ENCODE assay signal across 13 cellular contexts in genomic region chr3:113261996-113262665, GRCh38. TPM values are rescaled to one million over a fixed set of nuclear protein-coding genes. Genes with fewer than 3 reads are reported as not detected.
A peak's percentile ranks its signal among the peaks of the same experiment; 100 is the strongest.
DNase-seq lines count a peak whose midpoint lies in the region; ATAC-seq and TF ChIP-seq lines count a peak whose summit lies in the region.
"Had no signal": no experiment of that assay in that cellular context is flagged by ENCODE, and none has a peak within 500 bp of the region (broad histone marks: within the 10 kb centered on the region; RNA-seq: fewer than 3 reads in every experiment).

No MANE protein-coding gene starts in this region.

- no TSS peak for BruUV-seq in IMR-90 (replicated peaks; lab: Mats Ljungman, UMichigan)

- no peak for TF ChIP-seq CTCF in IMR-90 (conservative IDR thresholded peaks at IDR 0.05; ENCODE audit: low read depth, low read length)
- no peak for TF ChIP-seq CTCF in ascending aorta (IDR thresholded peaks at IDR 0.05)
- TF ChIP-seq CTCF in right atrium auricular region (IDR thresholded peaks at IDR 0.05), result no peak

- no peak overlapping the region for H3K27ac ChIP-seq in IMR-90 (ENCODE audit: insufficient read depth, low read length)
- peak overlapping the region; percentile 75 to 78 for H3K27ac ChIP-seq in ascending aorta
- H3K27ac ChIP-seq in right atrium auricular region, result peak overlapping the region; percentile 48 to 74
- H3K27ac ChIP-seq in skeletal muscle tissue (ENCODE audit: low read depth, low read length), result peak overlapping the region; percentile 53
- H3K27ac ChIP-seq in substantia nigra (ENCODE audit: low read depth, low read length, poor library complexity, severe bottlenecking), result no peak overlapping the region
- H3K27ac ChIP-seq: WERI-Rb-1 had no signal

- no peak overlapping the region for H2BK5ac ChIP-seq in IMR-90 (ENCODE audit: low read depth, low read length, poor library complexity, severe bottlenecking)

- no peak overlapping the region for H2BK20ac ChIP-seq in IMR-90 (ENCODE audit: low read depth, low read length)

- POLR2A ChIA-PET in IMR-90 (lab: Charles Lee; ENCODE audit: unreplicated experiment), result no interaction called here

- ATAC-seq in IMR-90 (ENCODE audit: low read depth) (0 out of 2 replicates have a peak, but pooled peaks have one; percentile 37), GM18870 (IDR thresholded peaks at IDR 0.05; ENCODE audit: unreplicated experiment) (no peak)
- ATAC-seq: GM12878 had no signal

- no peak for DNase-seq in IMR-90
- DNase-seq in ascending aorta (ENCODE audit: low spot score in 2 of 2), result no peak
- no peak for DNase-seq in right atrium auricular region (ENCODE audit: low spot score)
- no peak for DNase-seq in substantia nigra (lab: John Stamatoyannopoulos, UW)
- DNase-seq in activated CD8-positive, alpha-beta memory T cell treated with anti-CD3 and anti-CD28 coated beads, Interleukin-2, amount 50 U/mL, for 4 hours, result no peak
- DNase-seq in COR-L47 (lab: John Stamatoyannopoulos, UW), result no peak
- DNase-seq: CD4-positive, alpha-beta T cell; dermis blood vessel endothelial cell; Karpas-422; WERI-Rb-1 had no signal

- H2BK120ac ChIP-seq in IMR-90 (ENCODE audit: low read depth, low read length), result no peak overlapping the region

- no peak overlapping the region for H2AK9ac ChIP-seq in IMR-90 (replicated peaks; ENCODE audit: low read depth, low read length, poor library complexity)

- H3K23ac ChIP-seq in IMR-90 (ENCODE audit: low read depth, low read length), result no peak overlapping the region

- in situ Hi-C loops in IMR-90 (cut with MboI; ENCODE audit: low sequenced_read_pairs), result no loop called here

- WGBS in IMR-90 (ENCODE audit: extremely low coverage in 2 of 2, insufficient read length in 1 of 2), 2 experiments, result 54% methylated on average over 2 of the region's 3 CpGs; no CpG with 5 or more reads in 1 of the 2 experiments

- no peak overlapping the region for H3K4me2 ChIP-seq in IMR-90 (ENCODE audit: low read depth, low read length)

- no peaks in the 10 kb centered on the region; the same call in 1 of the 2 replicates for H3K4me1 ChIP-seq in IMR-90 (ENCODE audit: control insufficient read depth, insufficient read depth, low read length)
- H3K4me1 ChIP-seq in ascending aorta, result peaks cover 0 to 16% of the 10 kb centered on the region in 2 donors
- H3K4me1 ChIP-seq in right atrium auricular region, result peaks cover 0 to 17% of the 10 kb centered on the region in 2 donors
- H3K4me1 ChIP-seq in skeletal muscle tissue (ENCODE audit: control insufficient read depth in 3 of 3, insufficient read depth in 3 of 3, low read length in 3 of 3), result peaks cover 28 to 36% (median 30%) of the 10 kb centered on the region in 3 donors

- H3K4me3 ChIP-seq in IMR-90 (ENCODE audit: insufficient read depth, low read depth, low read length) (no peak overlapping the region), ascending aorta (no peak overlapping the region), right atrium auricular region (no peak overlapping the region), skeletal muscle tissue (ENCODE audit: low read length in 3 of 3) (no peak overlapping the region)
- H3K4me3 ChIP-seq: GM12878 had no signal

- H3K9ac ChIP-seq in IMR-90 (ENCODE audit: low read depth, low read length) (no peak overlapping the region), skeletal muscle tissue (ENCODE audit: low read depth in 1 of 3, low read length in 3 of 3) (no peak overlapping the region)

- H4K91ac ChIP-seq in IMR-90 (ENCODE audit: insufficient read depth, low read depth, low read length), result no peak overlapping the region

- CTCF ChIA-PET in IMR-90 (lab: Yijun Ruan, JAX), result no interaction called here

- no peaks in the 10 kb centered on the region for H4K20me1 ChIP-seq in IMR-90 (ENCODE audit: insufficient read depth, low read length)

- H4K5ac ChIP-seq in IMR-90 (ENCODE audit: low read depth, low read length), result no peak overlapping the region

- H3K4ac ChIP-seq in IMR-90 (ENCODE audit: low read depth, low read length), result no peak overlapping the region

- no peak overlapping the region for H3K14ac ChIP-seq in IMR-90 (replicated peaks; ENCODE audit: low read depth, low read length)

- H3K9me3 ChIP-seq in IMR-90 (ENCODE audit: control insufficient read depth, insufficient read depth, low read length) (no peaks in the 10 kb centered on the region), ascending aorta (no peaks in the 10 kb centered on the region), right atrium auricular region (no peaks in the 10 kb centered on the region), skeletal muscle tissue (ENCODE audit: control insufficient read depth in 3 of 3, low read length in 3 of 3) (no peaks in the 10 kb centered on the region)

- TF ChIP-seq RAD21 in IMR-90 (IDR thresholded peaks at IDR 0.05; ENCODE audit: low read length), result no peak

- dilution Hi-C loops in IMR-90 (cut with HindIII; ENCODE audit: low sequenced_read_pairs, unreplicated experiment), result no loop called here

- no peaks in the 10 kb centered on the region for H3K79me1 ChIP-seq in IMR-90 (ENCODE audit: low read depth in 1 of 2, low read length in 2 of 2)

- H2AK5ac ChIP-seq in IMR-90 (ENCODE audit: low read depth, low read length), result no peak overlapping the region

- no peak overlapping the region for H2BK15ac ChIP-seq in IMR-90 (ENCODE audit: low read depth, low read length)

- H4K8ac ChIP-seq in IMR-90 (ENCODE audit: low read depth in 2 of 2, low read length in 2 of 2), result no peak overlapping the region

- H3K9me1 ChIP-seq in IMR-90 (ENCODE audit: insufficient read depth, low read length), result no peaks in the 10 kb centered on the region

- intact Hi-C loops in IMR-90 (cut with micrococcal nuclease) (no loop called here), ascending aorta (cut with DNase I) (loop anchor here (5.0 kb wide), 1 partner anchor 50 kb away; the partner anchor contains the start of gene BOC)

- no peak overlapping the region for H3K18ac ChIP-seq in IMR-90 (ENCODE audit: low read depth, low read length)

- H3K36me3 ChIP-seq in IMR-90 (ENCODE audit: control insufficient read depth, insufficient read depth, low read length), result peaks cover 8% of the 10 kb centered on the region
- H3K36me3 ChIP-seq in ascending aorta, result no peaks in the 10 kb centered on the region
- no peaks in the 10 kb centered on the region for H3K36me3 ChIP-seq in right atrium auricular region
- H3K36me3 ChIP-seq in skeletal muscle tissue (ENCODE audit: control insufficient read depth in 3 of 3, insufficient read depth in 3 of 3, low read length in 3 of 3), result peaks cover 0 to 2% (median 0%) of the 10 kb centered on the region in 3 donors
- H3K36me3 ChIP-seq: WERI-Rb-1 had no signal

- TF ChIP-seq POLR2A in IMR-90 (IDR thresholded peaks at IDR 0.05; ENCODE audit: low read depth, low read length), result no peak

- H3K27me3 ChIP-seq in IMR-90 (ENCODE audit: control insufficient read depth, insufficient read depth, low read length), result peaks cover 5% of the 10 kb centered on the region
- no peaks in the 10 kb centered on the region for H3K27me3 ChIP-seq in ascending aorta
- H3K27me3 ChIP-seq in right atrium auricular region, result no peaks in the 10 kb centered on the region
- H3K27me3 ChIP-seq in skeletal muscle tissue (ENCODE audit: control insufficient read depth in 3 of 3, insufficient read depth in 3 of 3, low read length in 3 of 3), result no peaks in the 10 kb centered on the region

- H3K56ac ChIP-seq in IMR-90 (ENCODE audit: extremely low read depth, insufficient read depth, low read length), result no peak overlapping the region

- H2AFZ ChIP-seq in IMR-90 (replicated peaks; ENCODE audit: low read length, poor library complexity), result no peak overlapping the region

TF ChIP-seq in IMR-90, 13 proteins besides CTCF, POLR2A, EP300 and RAD21:
- TF ChIP-seq MAFK (IDR thresholded peaks at IDR 0.05; ENCODE audit: low read depth, low read length) (no peak), BHLHE40 (IDR thresholded peaks at IDR 0.05; ENCODE audit: low read depth, low read length) (no peak)

RNA-seq across cellular contexts. Expression of gene BOC, which starts 50.8 kb away (rescaled TPM):
- 5.3 and 6.8 TPM in 2 replicates for total RNA-seq in IMR-90 (2012; rRNA removed)
- 13.6 and 15.2 TPM in 2 replicates for polyA plus RNA-seq in IMR-90 (2012; rRNA removed)
- 7.2 and 13.2 TPM in 2 replicates for polyA plus RNA-seq in IMR-90 (2012; cell fraction: cytosol; rRNA removed)
- polyA plus RNA-seq in IMR-90 (2012; cell fraction: nucleus; rRNA removed; ENCODE audit: low replicate concordance), result 15.6 and 22.1 TPM in 2 replicates
- total RNA-seq in ascending aorta, result 31.3 TPM
- total RNA-seq in right atrium auricular region, result 10 to 100 TPM; 10.6 to 15.4 TPM
- 28.7 TPM for total RNA-seq in skeletal muscle tissue
- total RNA-seq: CD4-positive, alpha-beta T cell; GM12878 had no signal

Comparison
In these comparisons a context has a peak if more than half of its experiments do, and no peak if none do; other contexts are left out.
1. H3K27ac ChIP-seq: peak in ascending aorta (2 of 2), right atrium auricular region (2 of 2) and skeletal muscle tissue (single experiment); none in IMR-90 (single experiment) and substantia nigra (single experiment).